ENCODE assay signal across 14 cellular contexts in genomic region chr5:150044334-150044681, GRCh38. TPM values are rescaled to one million over a fixed set of nuclear protein-coding genes. Genes with fewer than 3 reads are reported as not detected.
DNase-seq lines count a peak whose midpoint lies in the region; ATAC-seq, FAIRE-seq and TF ChIP-seq lines count a peak whose summit lies in the region.
"Had no signal": no experiment of that assay in that cellular context is flagged by ENCODE, and none has a peak within 500 bp of the region (broad histone marks: within the 10 kb centered on the region; RNA-seq: fewer than 3 reads in every experiment).

No MANE protein-coding gene starts in this region.

- no peak for TF ChIP-seq POLR2A in stomach (IDR thresholded peaks at IDR 0.05)

- H3K36me3 ChIP-seq in A673 (ENCODE audit: insufficient read depth, low read length, poor library complexity, severe bottlenecking) (peaks cover 75% of the 10 kb centered on the region), left lung (peaks cover 0 to 100% of the 10 kb centered on the region in 2 donors), stomach (peaks cover 78 to 100% (median 99%) of the 10 kb centered on the region in 4 donors)

- BruUV-seq in A673 (replicated peaks; lab: Mats Ljungman, UMichigan): no TSS peak

- H3K4me1 ChIP-seq in A673 (ENCODE audit: insufficient read depth, low read length, poor library complexity, severe bottlenecking) (peaks cover 29% of the 10 kb centered on the region), left lung (peaks cover 15% of the 10 kb centered on the region in 2 donors), stomach (peaks cover 5 to 17% (median 10%) of the 10 kb centered on the region in 4 donors)

- peak overlapping the region; percentile 43; the same call in 1 of the 2 replicates for H3K4me3 Mint-ChIP-seq in HFFc6
- H3K4me3 Mint-ChIP-seq: CD4-positive, alpha-beta memory T cell had no signal

- H3K4me3 ChIP-seq in A673 (ENCODE audit: low read depth, low read length, poor library complexity, severe bottlenecking) (no peak overlapping the region), cardiac fibroblast (replicated peaks in 1 of 2; ENCODE audit: low read depth in 2 of 2, low read length in 2 of 2) (no peak overlapping the region), left lung (no peak overlapping the region), stomach (no peak overlapping the region)

- peak overlapping the region; percentile 70 for H3K27ac ChIP-seq in A673 (ENCODE audit: low read depth, low read length, poor library complexity, severe bottlenecking)
- H3K27ac ChIP-seq in left lung: peak overlapping the region in 1 of 2 donors; percentile 18
- no peak overlapping the region for H3K27ac ChIP-seq in stomach

- CTCF ChIA-PET in A673 (lab: Charles Lee): no interaction called here

- FAIRE-seq in RCC 7860 (lab: Jason Lieb, UNC): no peak

- TF ChIP-seq CTCF in A673 (conservative IDR thresholded peaks at IDR 0.05; ENCODE audit: low read depth, low read length) (no peak), HFFc6 (IDR thresholded peaks at IDR 0.05) (no peak), cardiac fibroblast (IDR thresholded peaks at IDR 0.05; ENCODE audit: low read depth, low read length) (no peak), left lung (IDR thresholded peaks at IDR 0.05) (no peak), stomach (IDR thresholded peaks at IDR 0.05) (no peak)

- H3K27me3 Mint-ChIP-seq in HFFc6 (ENCODE audit: insufficient read depth): peaks cover 2% of the 10 kb centered on the region
- H3K27me3 Mint-ChIP-seq: CD4-positive, alpha-beta memory T cell had no signal

- TF ChIP-seq EP300 in stomach (IDR thresholded peaks at IDR 0.05): no peak

- H3K27ac Mint-ChIP-seq in HFFc6: peak overlapping the region; percentile 74

- POLR2A ChIA-PET in A673 (lab: Charles Lee; ENCODE audit: low non-redundant PET): no interaction called here

- H3K9me3 Mint-ChIP-seq in HFFc6: no peaks in the 10 kb centered on the region

- H3K27me3 ChIP-seq in A673 (replicated peaks; ENCODE audit: insufficient read depth, low read depth, low read length, poor library complexity) (no peaks in the 10 kb centered on the region), left lung (no peaks in the 10 kb centered on the region), stomach (no peaks in the 10 kb centered on the region)

- DNase-seq in A673 (ENCODE audit: low spot score) (peak; percentile 90), HFFc6 (peak; percentile 32), cardiac fibroblast (ENCODE audit: low read depth in 2 of 2) (peak; percentile 73 to 82), left lung (no peak), RCC 7860 (ENCODE audit: low spot score) (no peak), NCI-H2196 (lab: John Stamatoyannopoulos, UW; ENCODE audit: unreplicated experiment) (no peak), stomach (no peak)
- DNase-seq: activated T-cell treated with anti-CD3 and anti-CD28 coated beads, Interleukin-2, amount 50 U/mL, for 1 hour; CD4-positive, alpha-beta memory T cell; NCI-H1417 treated with DMSO at 0.1 percent for 48 hours; right cardiac atrium had no signal

- H3K9me3 ChIP-seq in A673 (ENCODE audit: low read depth, low read length, poor library complexity, severe bottlenecking) (no peaks in the 10 kb centered on the region), left lung (no peaks in the 10 kb centered on the region), stomach (no peaks in the 10 kb centered on the region)

- intact Hi-C loops in A673 (cut with micrococcal nuclease; ENCODE audit: unreplicated experiment) (no loop called here), left lung (cut with DNase I) (no loop called here), stomach (cut with DNase I; ENCODE audit: low total_unique reads) (no loop called here)

- peaks cover 48% of the 10 kb centered on the region for H3K4me1 Mint-ChIP-seq in HFFc6 (ENCODE audit: low read depth)

- peaks cover 67% of the 10 kb centered on the region for H3K36me3 Mint-ChIP-seq in HFFc6 (ENCODE audit: low read depth)

- ATAC-seq in left lung (peak; percentile 9), HG03039 (IDR thresholded peaks at IDR 0.05; ENCODE audit: unreplicated experiment) (no peak)
- ATAC-seq: left lobe of liver had no signal

RNA-seq across cellular contexts. Expression of gene CSF1R, which starts 42.0 kb away (rescaled TPM):
- total RNA-seq in A673 (2021) (not detected in 2 replicates), left lung (10 to 100 TPM; 52.8 to 93.1 TPM), stomach (100 to 1,000 TPM in 1 of 5 donors, 10 to 100 TPM in 4; 17.8 to 235 (median 34.9) TPM)
- total RNA-seq in HFFc6 (2021; fragmentation: NEBNext Ultra II Directional; extraction: Animal tissue kit (Norgen Biotek cat#: 25700)): 1 to 10 TPM in 2 of 6 experiments, under 1 TPM in 4; 0.26 to 1.5 (median 0.78) TPM
- polyA plus RNA-seq in stomach: 10 to 100 TPM in 1 of 3 donors, 1 to 10 TPM in 2; 3.0 to 10.2 (median 8.5) TPM
- total RNA-seq: OCI-LY7 had no signal

RNA-seq across cellular contexts. Expression of gene HMGXB3, which starts 43.8 kb away (rescaled TPM):
- total RNA-seq in A673 (2021) (52.6 and 55.6 TPM in 2 replicates), left lung (10 to 100 TPM; 27.5 to 37.1 TPM), stomach (10 to 100 TPM; 17.5 to 90.6 (median 52.0) TPM)
- total RNA-seq in HFFc6 (2021; fragmentation: NEBNext Ultra II Directional; extraction: Animal tissue kit (Norgen Biotek cat#: 25700)): 10 to 100 TPM; 38.2 to 42.5 (median 40.5) TPM
- polyA plus RNA-seq in stomach: 10 to 100 TPM in 1 of 3 donors, 1 to 10 TPM in 2; 7.9 to 15.3 (median 10.0) TPM

RNA-seq across cellular contexts. Expression of gene TIGD6, which starts 43.9 kb away (rescaled TPM):
- 7.3 and 7.5 TPM in 2 replicates for total RNA-seq in A673 (2021)
- total RNA-seq in HFFc6 (2021; fragmentation: NEBNext Ultra II Directional; extraction: Animal tissue kit (Norgen Biotek cat#: 25700)): 1 to 10 TPM; 6.6 to 7.5 (median 7.2) TPM
- total RNA-seq in left lung: 1 to 10 TPM; 4.1 to 5.8 TPM
- 1 to 10 TPM in 2 of 5 donors, under 1 TPM in 2, not detected in 1; under 0.01 to 3.3 (median 1.6) TPM for total RNA-seq in stomach
- polyA plus RNA-seq in stomach: 1 to 10 TPM; 1.8 to 2.9 (median 2.9) TPM

Comparison
In these comparisons a context has a peak if more than half of its experiments do, and no peak if none do; other contexts are left out.
1. DNase-seq: peak in A673 (single experiment), HFFc6 (single experiment) and cardiac fibroblast (2 of 2); none in left lung (0 of 2), RCC 7860 (single experiment), NCI-H2196 (single experiment) and stomach (single experiment).
2. RNA of gene CSF1R, which starts 42.0 kb away (total RNA-seq): 52.8 to 93.1 TPM in left lung and 17.8 to 235 TPM in stomach; 0.26 to 1.5 TPM in HFFc6 and not detected in A673; every median in the first group is over 4 times any median in the second.